2 cellular contexts compared by ENCODE assay signal in the genomic region with DNA sequence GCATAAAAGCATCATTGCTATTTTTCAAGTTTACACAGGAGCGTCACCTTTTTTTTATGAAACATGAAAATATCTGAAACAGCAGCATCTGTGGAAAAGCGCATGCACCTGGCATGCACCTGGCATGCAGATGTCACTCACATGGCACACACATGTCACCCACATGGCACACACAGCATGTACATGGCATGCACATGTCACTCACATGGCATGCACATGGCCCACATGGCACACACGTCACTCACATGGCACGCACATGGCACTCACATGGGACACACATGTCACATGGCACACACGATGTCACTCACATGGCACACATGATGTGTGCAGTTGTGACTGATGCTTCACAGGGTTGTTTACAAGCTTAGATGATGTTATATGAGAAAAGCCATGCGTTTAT.
TF ChIP-seq lines count a peak whose summit lies in the region.

No MANE protein-coding gene starts in this region.

TF ChIP-seq in IMR-90, 13 proteins besides CTCF, POLR2A, EP300 and RAD21 (continued from another document):
- no peak for TF ChIP-seq USF2 (IDR thresholded peaks at IDR 0.05; ENCODE audit: low read depth, low read length)
- TF ChIP-seq CHD1 (IDR thresholded peaks at IDR 0.05; ENCODE audit: low read depth, low read length), result no peak
- TF ChIP-seq MXI1 (IDR thresholded peaks at IDR 0.05; ENCODE audit: borderline replicate concordance, low read depth, low read length), result no peak
- no peak for TF ChIP-seq RCOR1 (IDR thresholded peaks at IDR 0.05; ENCODE audit: insufficient replicate concordance, low read length)
- TF ChIP-seq FOS (IDR thresholded peaks at IDR 0.05; ENCODE audit: low read depth, low read length), result no peak
- TF ChIP-seq SMC3 (IDR thresholded peaks at IDR 0.05; ENCODE audit: low read depth, low read length), result no peak
- no peak for TF ChIP-seq CEBPB (IDR thresholded peaks at IDR 0.05; ENCODE audit: low read depth, low read length)
- TF ChIP-seq RFX5 (IDR thresholded peaks at IDR 0.05; ENCODE audit: low read depth, low read length), result no peak
- no peak for TF ChIP-seq ELK1 (IDR thresholded peaks at IDR 0.05; ENCODE audit: borderline replicate concordance, low read depth, low read length)
- TF ChIP-seq NFE2L2 (IDR thresholded peaks at IDR 0.05; ENCODE audit: low read depth, low read length), result no peak
- no peak for TF ChIP-seq BHLHE40 (IDR thresholded peaks at IDR 0.05; ENCODE audit: low read depth, low read length)
- no peak for TF ChIP-seq MAZ (IDR thresholded peaks at IDR 0.05; ENCODE audit: borderline replicate concordance, low read depth, low read length)

TF ChIP-seq in GM12878, 131 proteins besides CTCF, POLR2A, EP300 and RAD21:
- TF ChIP-seq, protein P1, sequence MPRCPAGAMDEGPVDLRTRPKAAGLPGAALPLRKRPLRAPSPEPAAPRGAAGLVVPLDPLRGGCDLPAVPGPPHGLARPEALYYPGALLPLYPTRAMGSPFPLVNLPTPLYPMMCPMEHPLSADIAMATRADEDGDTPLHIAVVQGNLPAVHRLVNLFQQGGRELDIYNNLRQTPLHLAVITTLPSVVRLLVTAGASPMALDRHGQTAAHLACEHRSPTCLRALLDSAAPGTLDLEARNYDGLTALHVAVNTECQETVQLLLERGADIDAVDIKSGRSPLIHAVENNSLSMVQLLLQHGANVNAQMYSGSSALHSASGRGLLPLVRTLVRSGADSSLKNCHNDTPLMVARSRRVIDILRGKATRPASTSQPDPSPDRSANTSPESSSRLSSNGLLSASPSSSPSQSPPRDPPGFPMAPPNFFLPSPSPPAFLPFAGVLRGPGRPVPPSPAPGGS (IDR thresholded peaks at IDR 0.05; ENCODE audit: borderline replicate concordance, insufficient read depth, low read depth, low read length, poor library complexity, severe bottlenecking), result peak; percentile 93
- TF ChIP-seq, protein P2, sequence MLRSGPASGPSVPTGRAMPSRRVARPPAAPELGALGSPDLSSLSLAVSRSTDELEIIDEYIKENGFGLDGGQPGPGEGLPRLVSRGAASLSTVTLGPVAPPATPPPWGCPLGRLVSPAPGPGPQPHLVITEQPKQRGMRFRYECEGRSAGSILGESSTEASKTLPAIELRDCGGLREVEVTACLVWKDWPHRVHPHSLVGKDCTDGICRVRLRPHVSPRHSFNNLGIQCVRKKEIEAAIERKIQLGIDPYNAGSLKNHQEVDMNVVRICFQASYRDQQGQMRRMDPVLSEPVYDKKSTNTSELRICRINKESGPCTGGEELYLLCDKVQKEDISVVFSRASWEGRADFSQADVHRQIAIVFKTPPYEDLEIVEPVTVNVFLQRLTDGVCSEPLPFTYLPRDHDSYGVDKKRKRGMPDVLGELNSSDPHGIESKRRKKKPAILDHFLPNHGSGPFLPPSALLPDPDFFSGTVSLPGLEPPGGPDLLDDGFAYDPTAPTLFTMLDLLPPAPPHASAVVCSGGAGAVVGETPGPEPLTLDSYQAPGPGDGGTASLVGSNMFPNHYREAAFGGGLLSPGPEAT (IDR thresholded peaks at IDR 0.05; ENCODE audit: low read depth), result no peak
- TF ChIP-seq ZNF274 (IDR thresholded peaks at IDR 0.05; ENCODE audit: insufficient read depth, insufficient read length) (no peak), BMI1 (IDR thresholded peaks at IDR 0.05; ENCODE audit: borderline replicate concordance) (no peak), SRF (IDR thresholded peaks at IDR 0.05; ENCODE audit: low read depth in 2 of 2, low read length in 2 of 2) (no peak; a peak in 1 of 4 replicates), ZNF217 (IDR thresholded peaks at IDR 0.05) (no peak), SMC3 (IDR thresholded peaks at IDR 0.05; ENCODE audit: borderline replicate concordance, low read length) (no peak), RCOR1 (conservative IDR thresholded peaks at IDR 0.05; ENCODE audit: low read depth, low read length) (no peak), SPI1 (IDR thresholded peaks at IDR 0.05; ENCODE audit: borderline replicate concordance, insufficient read depth, low read depth, low read length) (no peak), CEBPZ (IDR thresholded peaks at IDR 0.05; ENCODE audit: low read depth, low read length) (no peak), RB1 (IDR thresholded peaks at IDR 0.05; ENCODE audit: borderline replicate concordance) (no peak), MYB (IDR thresholded peaks at IDR 0.05; ENCODE audit: borderline replicate concordance, low read depth, low read length) (no peak), PAX8 (IDR thresholded peaks at IDR 0.05) (no peak), TCF3 (IDR thresholded peaks at IDR 0.05; ENCODE audit: borderline replicate concordance, insufficient read depth, low read depth, low read length) (0 out of 2 replicates have a peak, but pooled peaks have one; percentile 46), POU2F2 (IDR thresholded peaks at IDR 0.05; ENCODE audit: borderline replicate concordance, low read depth, low read length) (no peak), HDGF (IDR thresholded peaks at IDR 0.05) (no peak)
- TF ChIP-seq, protein P3, sequence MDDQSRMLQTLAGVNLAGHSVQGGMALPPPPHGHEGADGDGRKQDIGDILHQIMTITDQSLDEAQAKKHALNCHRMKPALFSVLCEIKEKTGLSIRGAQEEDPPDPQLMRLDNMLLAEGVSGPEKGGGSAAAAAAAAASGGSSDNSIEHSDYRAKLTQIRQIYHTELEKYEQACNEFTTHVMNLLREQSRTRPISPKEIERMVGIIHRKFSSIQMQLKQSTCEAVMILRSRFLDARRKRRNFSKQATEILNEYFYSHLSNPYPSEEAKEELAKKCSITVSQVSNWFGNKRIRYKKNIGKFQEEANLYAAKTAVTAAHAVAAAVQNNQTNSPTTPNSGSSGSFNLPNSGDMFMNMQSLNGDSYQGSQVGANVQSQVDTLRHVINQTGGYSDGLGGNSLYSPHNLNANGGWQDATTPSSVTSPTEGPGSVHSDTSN (IDR thresholded peaks at IDR 0.05; ENCODE audit: insufficient replicate concordance, low read depth, low read length), result peak; percentile 30
